Comparison of ENCODE assay signal across 24 cellular contexts in genomic region chr1:163346326-163346870, GRCh38. TPM values are rescaled to one million over a fixed set of nuclear protein-coding genes. Genes with fewer than 3 reads are reported as not detected.
DNase-seq lines count a peak whose midpoint lies in the region; ATAC-seq and TF ChIP-seq lines count a peak whose summit lies in the region.
"Had no signal": no experiment of that assay in that cellular context is flagged by ENCODE, and none has a peak within 500 bp of the region (broad histone marks: within the 10 kb centered on the region; RNA-seq: fewer than 3 reads in every experiment).

No MANE protein-coding gene starts in this region.

- intact Hi-C loops in mucosa of descending colon (cut with DNase I, micrococcal nuclease), result no loop called here

- DNase-seq in ELR (ENCODE audit: low read depth) (peak; percentile 79), M059J (ENCODE audit: low read depth) (peak; percentile 54), choroid plexus epithelial cell (ENCODE audit: low read depth) (peak; percentile 17), kidney glomerular epithelial cell (lab: John Stamatoyannopoulos, UW) (peak; percentile 5), KG1 (lab: John Stamatoyannopoulos, UW) (no peak), mucosa of descending colon (no peak), DMS 273 treated with DMSO at 0.1 percent for 48 hours (lab: John Stamatoyannopoulos, UW) (no peak), amygdala (lab: John Stamatoyannopoulos, UW) (no peak)
- DNase-seq: activated CD4-positive, alpha-beta memory T cell treated with anti-CD3 and anti-CD28 coated beads, Interleukin-2, amount 10 ng/mL, durations not matched to agents 7 days and 5 days; activated CD8-positive, alpha-beta memory T cell treated with anti-CD3 and anti-CD28 coated beads, Interleukin-2, amount 50 U/mL, for 48 hours; COR-L47; DMS79; foreskin melanocyte; heart right ventricle; left cardiac atrium; MM.1S; NCI-H2029 treated with DMSO at 0.1 percent for 48 hours; sigmoid colon; stimulated activated naive B cell treated with anti-CD40 and anti-IgM and Interleukin-4, amounts not matched to agents 10 μg/mL and 1 μg/mL and 100 μg/mL, for 72 hours had no signal

- no peaks in the 10 kb centered on the region for H3K9me3 ChIP-seq in mucosa of descending colon
- H3K9me3 ChIP-seq: BLaER1 treated with 17β-estradiol and CSF1 and Interleukin-3, amounts not matched to agents 10 nM and 100 nM; heart right ventricle; sigmoid colon; suprapubic skin had no signal

- H3K4me3 ChIP-seq in choroid plexus epithelial cell (ENCODE audit: low read depth, low read length), result no peak overlapping the region
- no peak overlapping the region for H3K4me3 ChIP-seq in mucosa of descending colon
- H3K4me3 ChIP-seq: BLaER1 treated with 17β-estradiol and CSF1 and Interleukin-3, amounts not matched to agents 10 nM and 100 nM; GM12878; heart right ventricle; sigmoid colon; suprapubic skin had no signal

- TF ChIP-seq CTCF in choroid plexus epithelial cell (conservative IDR thresholded peaks at IDR 0.05; ENCODE audit: low read depth, low read length), result no peak
- TF ChIP-seq CTCF in mucosa of descending colon (IDR thresholded peaks at IDR 0.05), result no peak

- no peaks in the 10 kb centered on the region for H3K36me3 ChIP-seq in mucosa of descending colon (ENCODE audit: low read depth)
- H3K36me3 ChIP-seq: sigmoid colon, suprapubic skin had no signal

- no peak for ATAC-seq in mucosa of descending colon
- ATAC-seq: activated CD4-positive, CD25-positive, alpha-beta regulatory T cell treated with anti-CD3 and anti-CD28 coated beads, Interleukin-2, amount 50 U/mL, for 24 hours; activated T-helper 17 cell treated with anti-CD3 and anti-CD28 coated beads, Interleukin-2, amount 50 U/mL, for 72 hours; GM12878; heart right ventricle; left cardiac atrium; stimulated activated naive B cell treated with anti-CD40 and anti-IgM and Interleukin-4, amounts not matched to agents 10 μg/mL and 1 μg/mL and 100 μg/mL, for 72 hours had no signal

- H3K4me1 ChIP-seq in mucosa of descending colon (ENCODE audit: low read depth), result no peaks in the 10 kb centered on the region
- H3K4me1 ChIP-seq: BLaER1 treated with 17β-estradiol and CSF1 and Interleukin-3, amounts not matched to agents 10 nM and 100 nM; heart right ventricle; sigmoid colon; suprapubic skin had no signal

RNA-seq across cellular contexts. Expression of gene NUF2, which starts 24.6 kb away (rescaled TPM):
- 40.0 and 51.1 TPM in 2 replicates for total RNA-seq in M059J (2014; rRNA removed; shearing (Covaris generic))
- 1 to 10 TPM; 1.0 to 8.0 (median 2.3) TPM for total RNA-seq in mucosa of descending colon

Comparison
In these comparisons a context has a peak if more than half of its experiments do, and no peak if none do; other contexts are left out.
1. DNase-seq: peak in ELR (single experiment), M059J (single experiment), choroid plexus epithelial cell (single experiment) and kidney glomerular epithelial cell (single experiment); none in KG1 (single experiment), mucosa of descending colon (0 of 3), DMS 273 treated with DMSO at 0.1 percent for 48 hours (single experiment) and amygdala (0 of 56).